ENCODE assay signal across 9 cellular contexts in the genomic region with DNA sequence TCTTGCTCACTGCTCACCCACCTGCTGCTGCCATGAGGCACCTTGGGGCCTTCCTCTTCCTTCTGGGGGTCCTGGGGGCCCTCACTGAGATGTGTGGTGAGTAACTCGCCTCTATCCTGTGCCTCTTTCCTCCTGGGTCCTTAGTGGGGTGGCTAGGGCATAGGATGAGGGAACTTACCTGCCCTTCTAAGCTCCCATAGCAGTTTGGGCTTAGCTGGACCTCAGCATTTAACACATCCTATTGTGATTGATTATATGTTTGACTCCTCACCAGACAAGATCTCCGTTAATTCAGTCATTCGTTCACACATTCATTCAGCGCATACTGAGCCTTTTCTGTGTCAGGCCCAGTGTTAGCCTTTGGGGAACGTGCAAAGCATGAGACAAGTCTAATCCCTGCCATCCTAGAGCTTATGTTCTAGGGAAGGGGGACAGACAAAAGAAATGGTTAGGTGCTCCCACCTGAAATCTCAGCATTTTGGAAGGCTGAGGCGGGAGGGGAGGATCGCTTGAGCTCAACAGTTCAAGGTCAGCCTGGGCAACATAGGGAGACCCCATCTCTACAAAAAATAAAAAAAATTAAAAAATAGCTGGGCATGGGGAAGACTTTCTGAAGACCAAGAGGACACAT. TPM values are rescaled to one million over a fixed set of nuclear protein-coding genes. Genes with fewer than 3 reads are reported as not detected.
DNase-seq lines count a peak whose midpoint lies in the region; ATAC-seq, FAIRE-seq and TF ChIP-seq lines count a peak whose summit lies in the region.
"Had no signal": no experiment of that assay in that cellular context is flagged by ENCODE, and none has a peak within 500 bp of the region (broad histone marks: within the 10 kb centered on the region; RNA-seq: fewer than 3 reads in every experiment).

No MANE protein-coding gene starts in this region.

- no peaks in the 10 kb centered on the region for H3K9me3 ChIP-seq in NT2/D1 (ENCODE audit: insufficient read depth, low read length)
- H3K9me3 ChIP-seq in H1 (ENCODE audit: insufficient read depth in 2 of 2, low read depth in 1 of 2, low read length in 1 of 2) = no peaks in the 10 kb centered on the region
- H3K9me3 ChIP-seq in neural progenitor cell (ENCODE audit: low read depth) = no peaks in the 10 kb centered on the region

- H3K4me2 ChIP-seq in H1 (ENCODE audit: insufficient read depth in 1 of 2, low read depth in 2 of 2, low read length in 2 of 2) = peak overlapping the region; percentile 95 to 96
- H3K4me2 ChIP-seq in neural progenitor cell = peak overlapping the region; percentile 91

- H3K4me3 Mint-ChIP-seq in CD14-positive monocyte (peak overlapping the region; percentile 84 to 93), neural progenitor cell (peak overlapping the region; percentile 91)

- peak overlapping the region; percentile 77 for H2BK120ac ChIP-seq in H1 (replicated peaks; ENCODE audit: low read depth, low read length)

- H3K9ac ChIP-seq in NT2/D1 (ENCODE audit: insufficient read length, low read depth) = peak overlapping the region; percentile 88
- peak overlapping the region in 3 of 4 experiments; percentile 68 to 79 (median 76); a peak in 6 of 7 replicates for H3K9ac ChIP-seq in H1 (replicated peaks in 1 of 4; ENCODE audit: extremely low read depth in 1 of 4, low read depth in 3 of 4, low read length in 3 of 4)
- H3K9ac ChIP-seq in neural progenitor cell = no peak overlapping the region

- 0 out of 2 replicates have a peak, but pooled peaks cover 2% of the 10 kb centered on the region for H3K79me1 ChIP-seq in H1 (ENCODE audit: low read depth, low read length)

- no peak for FAIRE-seq in H1 (lab: Jason Lieb, UNC)

- no peak for DNase-seq in CD14-positive monocyte (ENCODE audit: low spot score)
- DNase-seq in NT2/D1 (ENCODE audit: low read depth, low spot score) = no peak
- no peak for DNase-seq in H1 (ENCODE audit: low read depth in 1 of 2, low spot score in 2 of 2)
- peak; percentile 28 for DNase-seq in neural progenitor cell (ENCODE audit: low spot score)
- DNase-seq in NCI-H2107 (lab: John Stamatoyannopoulos, UW) = no peak
- DNase-seq in iPS-NIHi7 (ENCODE audit: extremely low spot score) = no peak
- DNase-seq in glomerular visceral epithelial cell (ENCODE audit: extremely low spot score) = no peak

- peak overlapping the region; percentile 10; the same call in 1 of the 2 replicates for H2BK15ac ChIP-seq in H1 (ENCODE audit: low read length)

- H3K4me1 ChIP-seq in NT2/D1 (ENCODE audit: insufficient read depth, insufficient read length) (peaks cover 2% of the 10 kb centered on the region), H1 (replicated peaks in 1 of 4; ENCODE audit: control insufficient read depth in 3 of 4, insufficient read depth in 4 of 4, low read length in 3 of 4) (peaks cover 3 to 31% (median 12%) of the 10 kb centered on the region in 4 experiments), neural progenitor cell (peaks cover 30% of the 10 kb centered on the region)

- peak overlapping the region; percentile 63; the same call in 1 of the 2 replicates for H4K8ac ChIP-seq in H1 (ENCODE audit: extremely low read depth, insufficient read depth, low read length)

- peak overlapping the region; percentile 97 for H2BK12ac ChIP-seq in H1 (ENCODE audit: low read depth, low read length)

- no peaks in the 10 kb centered on the region for H3K27me3 ChIP-seq in NT2/D1 (ENCODE audit: insufficient read depth, insufficient read length)
- no peaks in the 10 kb centered on the region for H3K27me3 ChIP-seq in H1 (replicated peaks in 1 of 4; ENCODE audit: control insufficient read depth in 3 of 4, extremely low read depth in 1 of 4, insufficient read depth in 3 of 4, low read length in 3 of 4)
- H3K27me3 ChIP-seq in neural progenitor cell = no peaks in the 10 kb centered on the region

- H2AFZ ChIP-seq in H1 (ENCODE audit: low read length) (no peak overlapping the region), neural progenitor cell (replicated peaks) (no peak overlapping the region)

- H4K5ac ChIP-seq in H1 (ENCODE audit: insufficient read length, low read depth, low read length) = peak overlapping the region; percentile 17

- intact Hi-C loops in CD14-positive monocyte (cut with micrococcal nuclease) = loop anchor here in 1 of 2 donors (1.0 to 5.0 kb wide), 3 partner anchors 15 to 360 kb away; a partner anchor contains a TSS

- H3K27ac Mint-ChIP-seq in CD14-positive monocyte (peak overlapping the region; percentile 95 to 100 (median 99)), neural progenitor cell (peak overlapping the region; percentile 97)

- H3K4ac ChIP-seq in H1 (replicated peaks; ENCODE audit: insufficient read length, low read depth, low read length) = peak overlapping the region; percentile 48

- H3K23me2 ChIP-seq in H1 (ENCODE audit: low read depth, low read length) = peaks cover 9% of the 10 kb centered on the region; the same call in 1 of the 2 replicates

- TF ChIP-seq CTCF in CD14-positive monocyte (IDR thresholded peaks at IDR 0.05) (no peak), H1 (IDR thresholded peaks at IDR 0.05; ENCODE audit: control extremely low read depth in 1 of 3, insufficient read depth in 1 of 3, low read depth in 1 of 3, low read length in 3 of 3) (no peak), neural progenitor cell (IDR thresholded peaks at IDR 0.05) (no peak)

- H3F3A ChIP-seq in neural progenitor cell (ENCODE audit: low read depth) = peaks cover 23% of the 10 kb centered on the region

- peaks cover 0 to 15% of the 10 kb centered on the region in 2 experiments; a peak in 2 of 4 replicates for H3K79me2 ChIP-seq in H1 (ENCODE audit: control insufficient read depth in 1 of 2, insufficient read depth in 2 of 2, low read length in 2 of 2)
- peaks cover 24% of the 10 kb centered on the region for H3K79me2 ChIP-seq in neural progenitor cell (ENCODE audit: low read depth)

- TF ChIP-seq POLR2A in H1 (IDR thresholded peaks at IDR 0.05; ENCODE audit: control extremely low read depth in 1 of 2, low read depth in 2 of 2, low read length in 2 of 2) = no peak

- no peak overlapping the region for H3K23ac ChIP-seq in H1 (ENCODE audit: insufficient read length)

- H4K20me1 ChIP-seq in H1 (replicated peaks in 1 of 2; ENCODE audit: control insufficient read depth in 1 of 2, insufficient read depth in 2 of 2, low read length in 2 of 2) (no peaks in the 10 kb centered on the region), neural progenitor cell (ENCODE audit: low read depth) (no peaks in the 10 kb centered on the region)

- H3K36me3 ChIP-seq in NT2/D1 (ENCODE audit: insufficient read depth, insufficient read length, low read length) = peaks cover 10% of the 10 kb centered on the region
- H3K36me3 ChIP-seq in H1 (ENCODE audit: control insufficient read depth in 2 of 4, insufficient read depth in 4 of 4, low read length in 3 of 4) = peaks cover 8 to 25% (median 16%) of the 10 kb centered on the region in 4 experiments; a peak in 7 of 8 replicates
- H3K36me3 ChIP-seq in neural progenitor cell = no peaks in the 10 kb centered on the region

- peak overlapping the region; percentile 89 for H4K91ac ChIP-seq in H1 (replicated peaks; ENCODE audit: insufficient read length, low read length)

- H2BK20ac ChIP-seq in H1 (ENCODE audit: low read length) = 0 out of 2 replicates have a peak overlapping the region, but pooled peaks have one; percentile 6

- peak overlapping the region; percentile 98; the same call in 1 of the 2 replicates for H2AK5ac ChIP-seq in H1 (ENCODE audit: low read depth, low read length)

- H3K36me3 Mint-ChIP-seq in CD14-positive monocyte (peaks cover 6 to 9% of the 10 kb centered on the region in 2 donors), neural progenitor cell (peaks cover 6% of the 10 kb centered on the region)

- H3K27ac ChIP-seq in H1 (ENCODE audit: low read depth, low read length) = peak overlapping the region; percentile 89
- H3K27ac ChIP-seq in neural progenitor cell = peak overlapping the region; percentile 91

- ATAC-seq in HG02623 (IDR thresholded peaks at IDR 0.05; ENCODE audit: unreplicated experiment) = no peak

- peak overlapping the region; percentile 0 for H3K14ac ChIP-seq in H1 (ENCODE audit: insufficient read length)

- H3K27me3 Mint-ChIP-seq in CD14-positive monocyte (ENCODE audit: low read depth in 3 of 3) (no peaks in the 10 kb centered on the region), neural progenitor cell (ENCODE audit: insufficient read depth, low read depth) (peaks cover 15% of the 10 kb centered on the region)

- peak overlapping the region; percentile 89 for H3K18ac ChIP-seq in H1 (ENCODE audit: extremely low read depth, low read length)

- POLR2A ChIA-PET in H1 (lab: Charles Lee; ENCODE audit: partially characterized antibody) = interaction anchor here (0.8 to 3.5 kb wide), 14 partner anchors 9 to 184 kb away, joined by 3 to 16 read pairs (median 4); a partner anchor contains a TSS

- TF ChIP-seq EP300 in H1 (IDR thresholded peaks at IDR 0.05; ENCODE audit: borderline replicate concordance in 1 of 2, low read depth in 2 of 2, low read length in 2 of 2) = no peak

- H3K9me3 Mint-ChIP-seq in CD14-positive monocyte (peaks cover 0 to 4% (median 0%) of the 10 kb centered on the region in 7 donors), neural progenitor cell (no peaks in the 10 kb centered on the region)

- H3K4me3 ChIP-seq in NT2/D1 (ENCODE audit: insufficient read length, low read depth) (peak overlapping the region; percentile 63), H1 (ENCODE audit: extremely low read depth in 1 of 4, insufficient read depth in 2 of 4, low read depth in 3 of 4, low read length in 4 of 4) (peak overlapping the region; percentile 48 to 83 (median 76)), neural progenitor cell (peak overlapping the region; percentile 58)

- CTCF ChIA-PET in H1 (lab: Charles Lee; ENCODE audit: partially characterized antibody) = interaction anchor here (0.5 to 7.0 kb wide), 17 partner anchors 9 to 199 kb away, joined by 3 to 52 read pairs (median 3); a partner anchor contains a TSS

- peak overlapping the region; percentile 20 for H3K56ac ChIP-seq in H1 (replicated peaks; ENCODE audit: insufficient read length, low read depth, low read length)

- H3K4me1 Mint-ChIP-seq in CD14-positive monocyte (peaks cover 63% of the 10 kb centered on the region), neural progenitor cell (peaks cover 53% of the 10 kb centered on the region)

- H2BK5ac ChIP-seq in H1 (ENCODE audit: low read depth, low read length) = peak overlapping the region; percentile 97; the same call in 1 of the 2 replicates

- no peak for TF ChIP-seq RAD21 in H1 (IDR thresholded peaks at IDR 0.05 in 1 of 2, conservative IDR thresholded peaks at IDR 0.05 in 1 of 2; ENCODE audit: low read depth in 2 of 2, low read length in 2 of 2)

- WGBS in H1 (ENCODE audit: extremely low coverage in 1 of 2, insufficient coverage in 1 of 2, insufficient read length in 1 of 2, insufficient replicate concordance in 2 of 2, low coverage in 1 of 2, low lambda C conversion rate in 2 of 2, missing lambda C conversion rate in 1 of 2), 2 experiments = 73% methylated on average over 7 of the region's 7 CpGs; no CpG with 5 or more reads in 1 of the 2 experiments

RNA-seq across cellular contexts. Expression of a gene that starts 0.4 kb away (rescaled TPM):
- polyA plus RNA-seq in CD14-positive monocyte (10 to 100 TPM; 45.0 to 51.7 TPM), H1 (2011; rRNA removed) (87.8 and 91.7 TPM in 2 replicates)
- 30.0 and 36.2 TPM in 2 replicates for total RNA-seq in H1 (2021; fragmentation: NEBNext Ultra II Directional; extraction: Animal tissue kit (Norgen Biotek cat#: 25700))
- polyA plus RNA-seq in H1 (2011; cell fraction: cytosol; rRNA removed) = 59.1 TPM
- polyA plus RNA-seq in H1 (2011; cell fraction: nucleus; rRNA removed) = 77.5 TPM
- polyA plus RNA-seq in H1 (2012, experiment 1 of 2) = 38.9 to 58.8 TPM (median 53.7 TPM) in 4 replicates
- 67.8 TPM for polyA plus RNA-seq in H1 (2012, experiment 2 of 2)
- polyA plus RNA-seq in H1 (2013, experiment 1 of 2) = 56.8 TPM
- 56.9 TPM for polyA plus RNA-seq in H1 (2013, experiment 2 of 2)
- 73.8 and 106 TPM in 2 replicates for polyA minus RNA-seq in H1 (2011; rRNA and poly(A)+ RNA removed)
- polyA minus RNA-seq in H1 (2011; cell fraction: cytosol; rRNA and poly(A)+ RNA removed) = 33.8 TPM
- polyA minus RNA-seq in H1 (2011; cell fraction: nucleus; rRNA and poly(A)+ RNA removed) = 46.5 TPM
- total RNA-seq in neural progenitor cell (ENCODE audit: low replicate concordance) = 33.9 and 66.5 TPM in 2 replicates

RNA-seq across cellular contexts. Expression of a gene that starts 15.7 kb away (rescaled TPM):
- polyA plus RNA-seq in CD14-positive monocyte (10 to 100 TPM; 32.2 to 36.6 TPM), H1 (2011; rRNA removed) (191 and 247 TPM in 2 replicates)
- 121 and 133 TPM in 2 replicates for total RNA-seq in H1 (2021; fragmentation: NEBNext Ultra II Directional; extraction: Animal tissue kit (Norgen Biotek cat#: 25700))
- 147 TPM for polyA plus RNA-seq in H1 (2011; cell fraction: cytosol; rRNA removed)
- polyA plus RNA-seq in H1 (2011; cell fraction: nucleus; rRNA removed) = 202 TPM
- 90.7 to 127 TPM (median 115 TPM) in 4 replicates for polyA plus RNA-seq in H1 (2012, experiment 1 of 2)
- 136 TPM for polyA plus RNA-seq in H1 (2012, experiment 2 of 2)
- 73.6 TPM for polyA plus RNA-seq in H1 (2013, experiment 1 of 2)
- polyA plus RNA-seq in H1 (2013, experiment 2 of 2) = 74.6 TPM
- 186 and 236 TPM in 2 replicates for polyA minus RNA-seq in H1 (2011; rRNA and poly(A)+ RNA removed)
- 73.2 TPM for polyA minus RNA-seq in H1 (2011; cell fraction: cytosol; rRNA and poly(A)+ RNA removed)
- polyA minus RNA-seq in H1 (2011; cell fraction: nucleus; rRNA and poly(A)+ RNA removed) = 84.9 TPM
- 30.2 and 54.4 TPM in 2 replicates for total RNA-seq in neural progenitor cell (ENCODE audit: low replicate concordance)

RNA-seq across cellular contexts. Expression of a gene that starts 28.2 kb away (rescaled TPM):
- polyA plus RNA-seq in CD14-positive monocyte = 1 to 10 TPM; 1.4 to 2.4 TPM
- total RNA-seq in H1 (2021; fragmentation: NEBNext Ultra II Directional; extraction: Animal tissue kit (Norgen Biotek cat#: 25700)) = 5.1 TPM in 2 replicates
- polyA plus RNA-seq in H1 (2011; rRNA removed) = 5.6 and 7.8 TPM in 2 replicates
- polyA plus RNA-seq in H1 (2011; cell fraction: cytosol; rRNA removed) = 4.9 TPM
- polyA plus RNA-seq in H1 (2011; cell fraction: nucleus; rRNA removed) = 5.3 TPM
- polyA plus RNA-seq in H1 (2012, experiment 1 of 2) = 3.1 to 5.1 TPM (median 3.9 TPM) in 4 replicates
- polyA plus RNA-seq in H1 (2012, experiment 2 of 2) = 5.2 TPM
- 6.0 TPM for polyA plus RNA-seq in H1 (2013, experiment 1 of 2)
- polyA plus RNA-seq in H1 (2013, experiment 2 of 2) = 6.0 TPM
- 2.8 and 3.0 TPM in 2 replicates for polyA minus RNA-seq in H1 (2011; rRNA and poly(A)+ RNA removed)
- polyA minus RNA-seq in H1 (2011; cell fraction: cytosol; rRNA and poly(A)+ RNA removed) = 4.3 TPM
- polyA minus RNA-seq in H1 (2011; cell fraction: nucleus; rRNA and poly(A)+ RNA removed) = 5.8 TPM
- total RNA-seq in neural progenitor cell (ENCODE audit: low replicate concordance) = 0.36 and 4.8 TPM in 2 replicates

RNA-seq across cellular contexts. Expression of a gene that starts 33.0 kb away (rescaled TPM):
- polyA plus RNA-seq in CD14-positive monocyte = not detected
- 10.5 and 11.0 TPM in 2 replicates for total RNA-seq in H1 (2021; fragmentation: NEBNext Ultra II Directional; extraction: Animal tissue kit (Norgen Biotek cat#: 25700))
- polyA plus RNA-seq in H1 (2011; rRNA removed) = 32.1 and 32.5 TPM in 2 replicates
- polyA plus RNA-seq in H1 (2011; cell fraction: cytosol; rRNA removed) = 18.0 TPM
- 16.6 TPM for polyA plus RNA-seq in H1 (2011; cell fraction: nucleus; rRNA removed)
- polyA plus RNA-seq in H1 (2012, experiment 1 of 2) = 5.1 to 12.0 TPM (median 10.9 TPM) in 4 replicates
- polyA plus RNA-seq in H1 (2012, experiment 2 of 2) = 12.7 TPM
- 29.0 TPM for polyA plus RNA-seq in H1 (2013, experiment 1 of 2)
- polyA plus RNA-seq in H1 (2013, experiment 2 of 2) = 31.8 TPM
- 4.3 and 5.1 TPM in 2 replicates for polyA minus RNA-seq in H1 (2011; rRNA and poly(A)+ RNA removed)
- polyA minus RNA-seq in H1 (2011; cell fraction: cytosol; rRNA and poly(A)+ RNA removed) = 11.2 TPM
- polyA minus RNA-seq in H1 (2011; cell fraction: nucleus; rRNA and poly(A)+ RNA removed) = 5.4 TPM
- 4.3 and 10.1 TPM in 2 replicates for total RNA-seq in neural progenitor cell (ENCODE audit: low replicate concordance)
- total RNA-seq: glomerular endothelial cell had no signal
